ENCODE assay signal across 1 cellular context in genomic region chr7:150401861-150402631, GRCh38.
A peak's percentile ranks its signal among the peaks of the same experiment; 100 is the strongest.
TF ChIP-seq lines count a peak whose summit lies in the region.

No MANE protein-coding gene starts in this region.

TF ChIP-seq in GM23338, 12 proteins besides CTCF, POLR2A, EP300 and RAD21 (continued from another document):
- TF ChIP-seq REST (IDR thresholded peaks at IDR 0.05; ENCODE audit: unreplicated experiment) (no peak), ETS1 (IDR thresholded peaks at IDR 0.05) (peak; percentile 34; the same call in 1 of the 2 replicates), POLR2AphosphoS5 (IDR thresholded peaks at IDR 0.05; ENCODE audit: low read depth) (peak; percentile 39), NANOG (IDR thresholded peaks at IDR 0.05; ENCODE audit: borderline replicate concordance) (peak; percentile 99), CREB1 (CRISPR knock-in tag; IDR thresholded peaks at IDR 0.05; ENCODE audit: low read depth) (peak; percentile 71; the same call in 1 of the 2 replicates), JUNB (IDR thresholded peaks at IDR 0.05; ENCODE audit: unreplicated experiment) (no peak), STAT1 (IDR thresholded peaks at IDR 0.05; ENCODE audit: unreplicated experiment) (no peak), EZH2 (IDR thresholded peaks at IDR 0.05; ENCODE audit: low read depth, unreplicated experiment) (no peak), ZNF331 (CRISPR knock-in tag; IDR thresholded peaks at IDR 0.05; ENCODE audit: low read depth) (peak; percentile 20; the same call in 1 of the 2 replicates)
